Comparison of ENCODE assay signal across 8 cellular contexts in genomic region chr7:101814996-101815825, GRCh38. TPM values are rescaled to one million over a fixed set of nuclear protein-coding genes. Genes with fewer than 3 reads are reported as not detected.
DNase-seq lines count a peak whose midpoint lies in the region; ATAC-seq and TF ChIP-seq lines count a peak whose summit lies in the region.

No MANE protein-coding gene starts in this region.

- H3K4me1 Mint-ChIP-seq in CD14-positive monocyte, result peaks cover 31% of the 10 kb centered on the region

- peaks cover 0 to 3% of the 10 kb centered on the region in 2 donors for H3K36me3 Mint-ChIP-seq in CD14-positive monocyte

- peak overlapping the region; percentile 83 to 88 for H3K4me3 Mint-ChIP-seq in CD14-positive monocyte

- peaks cover 0 to 3% (median 2%) of the 10 kb centered on the region in 3 donors for H3K27me3 Mint-ChIP-seq in CD14-positive monocyte (ENCODE audit: low read depth in 3 of 3)

- H3K36me3 ChIP-seq in brain microvascular endothelial cell (replicated peaks) (no peaks in the 10 kb centered on the region), kidney epithelial cell (ENCODE audit: control insufficient read depth, insufficient read depth, low read length) (no peaks in the 10 kb centered on the region)

- TF ChIP-seq CTCF in CD14-positive monocyte (IDR thresholded peaks at IDR 0.05), result peak; percentile 60
- TF ChIP-seq CTCF in brain microvascular endothelial cell (IDR thresholded peaks at IDR 0.05; ENCODE audit: low read depth, low read length, missing control alignments), result peak; percentile 22
- TF ChIP-seq CTCF in kidney epithelial cell (IDR thresholded peaks at IDR 0.05; ENCODE audit: insufficient read depth, low read length, poor library complexity, severe bottlenecking), result no peak

- intact Hi-C loops in CD14-positive monocyte (cut with micrococcal nuclease), result loop anchor here (1.0 to 5.0 kb wide), 6 partner anchors 42 to 213 kb away; no protein-coding TSS in a partner anchor

- H3K27ac Mint-ChIP-seq in CD14-positive monocyte, result peak overlapping the region in 4 of 7 donors; percentile 61 to 81 (median 70)

- H3K27ac ChIP-seq in brain microvascular endothelial cell, result peak overlapping the region; percentile 19

- peak; percentile 40 for ATAC-seq in GM19438 (IDR thresholded peaks at IDR 0.05; ENCODE audit: low read depth, unreplicated experiment)

- H3K4me3 ChIP-seq in brain microvascular endothelial cell (ENCODE audit: low read depth, low read length) (peak overlapping the region; percentile 71), kidney epithelial cell (ENCODE audit: low read depth, low read length) (peak overlapping the region; percentile 73)

- in situ Hi-C loops in brain microvascular endothelial cell (cut with HindIII; ENCODE audit: low pct_ligation_motif_present, low sequenced_read_pairs), result no loop called here

- DNase-seq in CD14-positive monocyte (ENCODE audit: low spot score) (no peak), HPDE6-E6E7 (ENCODE audit: extremely low spot score) (peak; percentile 29), T-helper 22 cell (ENCODE audit: low read depth) (peak; percentile 36), brain microvascular endothelial cell (no peak), kidney epithelial cell (ENCODE audit: low read depth) (no peak), glomerular visceral epithelial cell (ENCODE audit: extremely low spot score) (no peak)
- DNase-seq in stimulated activated CD4-positive, alpha-beta T cell treated with anti-CD3 and anti-CD28 coated beads, Interleukin-1b, Interleukin-23, amount 100 ng/mL, for 1 hour (ENCODE audit: low read depth in 2 of 2), result peak; percentile 36 to 39

- H3K27me3 ChIP-seq in brain microvascular endothelial cell (replicated peaks), result no peaks in the 10 kb centered on the region
- no peaks in the 10 kb centered on the region for H3K27me3 ChIP-seq in kidney epithelial cell (ENCODE audit: control insufficient read depth, insufficient read depth, low read length)

- H3K9me3 Mint-ChIP-seq in CD14-positive monocyte, result no peaks in the 10 kb centered on the region

RNA-seq across cellular contexts. Expression of gene CUX1, which starts 2.2 kb away (rescaled TPM):
- 10 to 100 TPM; 17.6 to 28.0 TPM for polyA plus RNA-seq in CD14-positive monocyte
- 56.7 and 65.2 TPM in 2 replicates for total RNA-seq in kidney epithelial cell

Comparison
In these comparisons a context has a peak if more than half of its experiments do, and no peak if none do; other contexts are left out.
1. DNase-seq: peak in HPDE6-E6E7 (single experiment), T-helper 22 cell (single experiment) and stimulated activated CD4-positive, alpha-beta T cell treated with anti-CD3 and anti-CD28 coated beads, Interleukin-1b, Interleukin-23, amount 100 ng/mL, for 1 hour (2 of 2); none in CD14-positive monocyte (single experiment), brain microvascular endothelial cell (single experiment), kidney epithelial cell (single experiment) and glomerular visceral epithelial cell (single experiment).